Comparison of ENCODE assay signal across 9 cellular contexts in genomic region chr17:7217113-7217987, GRCh38. TPM values are rescaled to one million over a fixed set of nuclear protein-coding genes. Genes with fewer than 3 reads are reported as not detected.
A peak's percentile ranks its signal among the peaks of the same experiment; 100 is the strongest.
DNase-seq lines count a peak whose midpoint lies in the region; ATAC-seq and TF ChIP-seq lines count a peak whose summit lies in the region.
"Had no signal": no experiment of that assay in that cellular context is flagged by ENCODE, and none has a peak within 500 bp of the region (broad histone marks: within the 10 kb centered on the region; RNA-seq: fewer than 3 reads in every experiment).

No MANE protein-coding gene starts in this region.

- H3K4me1 ChIP-seq in OCI-LY3 (ENCODE audit: low read length) (peaks cover 44% of the 10 kb centered on the region), suprapubic skin (peaks cover 82% of the 10 kb centered on the region)

- peaks cover 3% of the 10 kb centered on the region for H3K36me3 Mint-ChIP-seq in activated T-cell treated with anti-CD3 and anti-CD28 coated beads, Interleukin-2, amount 50 U/mL, for 4 hours (ENCODE audit: insufficient read depth)

- H3K4me3 ChIP-seq in OCI-LY3 (ENCODE audit: low read length) (peak overlapping the region; percentile 79), cardiac fibroblast (replicated peaks in 1 of 2; ENCODE audit: low read depth in 2 of 2, low read length in 2 of 2) (peak overlapping the region; percentile 61 to 76), suprapubic skin (peak overlapping the region; percentile 50)

- no peak for TF ChIP-seq CTCF in OCI-LY3 (IDR thresholded peaks at IDR 0.05; ENCODE audit: low read depth, low read length)
- TF ChIP-seq CTCF in cardiac fibroblast (IDR thresholded peaks at IDR 0.05; ENCODE audit: low read depth, low read length): no peak
- no peak for TF ChIP-seq CTCF in suprapubic skin (IDR thresholded peaks at IDR 0.05)

- H3K9me3 Mint-ChIP-seq in activated T-cell treated with anti-CD3 and anti-CD28 coated beads, Interleukin-2, amount 50 U/mL, for 4 hours: no peaks in the 10 kb centered on the region

- WGBS in suprapubic skin: under 1% methylated on average over 27 of the region's 32 CpGs

- H3K4me3 Mint-ChIP-seq in activated T-cell treated with anti-CD3 and anti-CD28 coated beads, Interleukin-2, amount 50 U/mL, for 4 hours: peak overlapping the region; percentile 58

- H3K27ac ChIP-seq in OCI-LY3 (ENCODE audit: low read length) (peak overlapping the region; percentile 40; the same call in 1 of the 2 replicates), suprapubic skin (peak overlapping the region; percentile 59)
- H3K27ac ChIP-seq: epithelial cell of prostate had no signal

- DNase-seq in activated T-cell treated with anti-CD3 and anti-CD28 coated beads, Interleukin-2, amount 50 U/mL, for 4 hours: no peak
- DNase-seq in activated T-cell treated with anti-CD3 and anti-CD28 coated beads, Interleukin-2, amount 50 U/mL, for 1 hour: no peak
- DNase-seq in cardiac fibroblast (ENCODE audit: low read depth in 2 of 2) (peak; percentile 81 to 89), kidney glomerular epithelial cell (lab: John Stamatoyannopoulos, UW) (peak; percentile 57), suprapubic skin (ENCODE audit: low spot score in 2 of 2) (no peak), NCI-H1930 (lab: John Stamatoyannopoulos, UW) (no peak)

- H3K36me3 ChIP-seq in OCI-LY3 (replicated peaks; ENCODE audit: low read depth, low read length) (no peaks in the 10 kb centered on the region), suprapubic skin (peaks cover 3% of the 10 kb centered on the region)

- ATAC-seq in activated T-cell treated with anti-CD3 and anti-CD28 coated beads, Interleukin-2, amount 50 U/mL, for 4 hours: no peak
- ATAC-seq in GM21526 (IDR thresholded peaks at IDR 0.05; ENCODE audit: low FRiP score, unreplicated experiment): no peak

- H3K27me3 ChIP-seq in OCI-LY3 (ENCODE audit: low read depth, low read length) (no peaks in the 10 kb centered on the region), suprapubic skin (no peaks in the 10 kb centered on the region)

- no peak for TF ChIP-seq POLR2A in suprapubic skin (IDR thresholded peaks at IDR 0.05)

- H4K20me1 ChIP-seq in OCI-LY3 (ENCODE audit: insufficient read depth, low read length): no peaks in the 10 kb centered on the region

- TF ChIP-seq EP300 in suprapubic skin (IDR thresholded peaks at IDR 0.05): no peak

- H3K9me3 ChIP-seq in OCI-LY3 (ENCODE audit: insufficient read depth, low read length) (no peaks in the 10 kb centered on the region), suprapubic skin (no peaks in the 10 kb centered on the region)

- no peak overlapping the region for H2AFZ ChIP-seq in OCI-LY3 (ENCODE audit: low read depth, low read length)

- peak overlapping the region; percentile 65; the same call in 1 of the 2 replicates for H3K9ac ChIP-seq in OCI-LY3 (ENCODE audit: low read length)

- 0 out of 2 replicates have a peak, but pooled peaks cover 4% of the 10 kb centered on the region for H3K79me2 ChIP-seq in OCI-LY3 (ENCODE audit: low read length)

- peak overlapping the region; percentile 94 for H3K4me2 ChIP-seq in OCI-LY3 (ENCODE audit: low read length)

- no peaks in the 10 kb centered on the region for H3K27me3 Mint-ChIP-seq in activated T-cell treated with anti-CD3 and anti-CD28 coated beads, Interleukin-2, amount 50 U/mL, for 4 hours (ENCODE audit: low read depth)

- peaks cover 70% of the 10 kb centered on the region for H3K4me1 Mint-ChIP-seq in activated T-cell treated with anti-CD3 and anti-CD28 coated beads, Interleukin-2, amount 50 U/mL, for 4 hours (ENCODE audit: low read depth)

RNA-seq across cellular contexts. Expression of gene DLG4, which starts 2.3 kb away (rescaled TPM):
- total RNA-seq in activated T-cell treated with anti-CD3 and anti-CD28 coated beads, Interleukin-2, amount 50 U/mL, for 4 hours: 1 to 10 TPM; 4.2 to 6.5 (median 5.7) TPM
- 10 to 100 TPM in 1 of 4 donors, 1 to 10 TPM in 3; 2.9 to 12.7 (median 3.2) TPM for total RNA-seq in suprapubic skin

RNA-seq across cellular contexts. Expression of gene ACADVL, which starts 2.4 kb away (rescaled TPM):
- total RNA-seq in activated T-cell treated with anti-CD3 and anti-CD28 coated beads, Interleukin-2, amount 50 U/mL, for 4 hours: 100 to 1,000 TPM; 161 to 222 (median 174) TPM
- 1,000 to 10,000 TPM in 1 of 4 donors, 100 to 1,000 TPM in 3; 565 to 1,687 (median 703) TPM for total RNA-seq in suprapubic skin

RNA-seq across cellular contexts. Expression of gene DVL2, which starts 17.0 kb away (rescaled TPM):
- 10 to 100 TPM; 62.9 to 65.3 (median 63.2) TPM for total RNA-seq in activated T-cell treated with anti-CD3 and anti-CD28 coated beads, Interleukin-2, amount 50 U/mL, for 4 hours
- total RNA-seq in suprapubic skin: 10 to 100 TPM; 53.2 to 78.1 (median 55.5) TPM

RNA-seq across cellular contexts. Expression of gene PHF23, which starts 21.9 kb away (rescaled TPM):
- 10 to 100 TPM; 42.6 to 47.6 (median 43.0) TPM for total RNA-seq in activated T-cell treated with anti-CD3 and anti-CD28 coated beads, Interleukin-2, amount 50 U/mL, for 4 hours
- 10 to 100 TPM; 19.0 to 35.0 (median 29.1) TPM for total RNA-seq in suprapubic skin

RNA-seq across cellular contexts. Expression of gene GABARAP, which starts 24.9 kb away (rescaled TPM):
- 100 to 1,000 TPM; 114 to 136 (median 133) TPM for total RNA-seq in activated T-cell treated with anti-CD3 and anti-CD28 coated beads, Interleukin-2, amount 50 U/mL, for 4 hours
- 100 to 1,000 TPM; 446 to 840 (median 533) TPM for total RNA-seq in suprapubic skin

Comparison
In these comparisons a context has a peak if more than half of its experiments do, and no peak if none do; other contexts are left out.
1. DNase-seq: peak in cardiac fibroblast (2 of 2) and kidney glomerular epithelial cell (single experiment); none in activated T-cell treated with anti-CD3 and anti-CD28 coated beads, Interleukin-2, amount 50 U/mL, for 4 hours (single experiment), activated T-cell treated with anti-CD3 and anti-CD28 coated beads, Interleukin-2, amount 50 U/mL, for 1 hour (single experiment), suprapubic skin (0 of 2) and NCI-H1930 (0 of 2).
2. Peak in every context shown above with its lines, with median percentiles within 50 percentile points of each other: H3K4me3 ChIP-seq.